ENCODE assay signal across 8 cellular contexts in genomic region chr1:219172821-219173220, GRCh38. TPM values are rescaled to one million over a fixed set of nuclear protein-coding genes. Genes with fewer than 3 reads are reported as not detected.
DNase-seq lines count a peak whose midpoint lies in the region; ATAC-seq and TF ChIP-seq lines count a peak whose summit lies in the region.
"Had no signal": no experiment of that assay in that cellular context is flagged by ENCODE, and none has a peak within 500 bp of the region (broad histone marks: within the 10 kb centered on the region; RNA-seq: fewer than 3 reads in every experiment).

No MANE protein-coding gene starts in this region.

- no peaks in the 10 kb centered on the region for H3K27me3 ChIP-seq in DND-41 (ENCODE audit: insufficient read depth, low read length, poor library complexity)
- H3K27me3 ChIP-seq in Loucy (ENCODE audit: insufficient read depth, low read length, poor library complexity, severe bottlenecking) = no peaks in the 10 kb centered on the region
- no peaks in the 10 kb centered on the region for H3K27me3 ChIP-seq in psoas muscle (ENCODE audit: insufficient read depth in 3 of 3, low read length in 2 of 3)

- H4K20me1 ChIP-seq in DND-41 (ENCODE audit: insufficient read depth, low read length) (no peaks in the 10 kb centered on the region), Loucy (ENCODE audit: insufficient read depth, low read length, poor library complexity, severe bottlenecking) (peaks cover 16% of the 10 kb centered on the region)

- H3K27ac ChIP-seq in DND-41 (ENCODE audit: low read length) (no peak overlapping the region; the same call in 1 of the 2 replicates), psoas muscle (peak overlapping the region; percentile 96)

- H3K4me1 ChIP-seq in DND-41 (ENCODE audit: insufficient read depth, low read length) (peaks cover 30% of the 10 kb centered on the region), Loucy (ENCODE audit: insufficient read depth, low read length, poor library complexity, severe bottlenecking) (peaks cover 26% of the 10 kb centered on the region), psoas muscle (peaks cover 31% of the 10 kb centered on the region)

- H3K9me3 ChIP-seq in DND-41 (ENCODE audit: insufficient read depth, low read length, severe bottlenecking) (no peaks in the 10 kb centered on the region), Loucy (ENCODE audit: insufficient read depth, low read depth, low read length) (no peaks in the 10 kb centered on the region), psoas muscle (no peaks in the 10 kb centered on the region)

- no peak overlapping the region for H3K27ac Mint-ChIP-seq in chondrocyte (ENCODE audit: unreplicated experiment)

- H3K36me3 ChIP-seq in DND-41 (ENCODE audit: insufficient read depth, low read length) = peaks cover under 1% of the 10 kb centered on the region; the same call in 1 of the 2 replicates
- no peaks in the 10 kb centered on the region for H3K36me3 ChIP-seq in Loucy (ENCODE audit: insufficient read depth, low read length)
- H3K36me3 ChIP-seq in psoas muscle (ENCODE audit: insufficient read depth in 1 of 2, low read depth in 1 of 2) = no peaks in the 10 kb centered on the region

- H3K4me3 ChIP-seq in DND-41 (ENCODE audit: low read depth in 1 of 2, low read length in 2 of 2) (peak overlapping the region in 1 of 2 experiments; percentile 76; a peak in 1 of 4 replicates), Loucy (ENCODE audit: low read length, poor library complexity, severe bottlenecking) (peak overlapping the region; percentile 84), psoas muscle (peak overlapping the region; percentile 83)

- TF ChIP-seq CTCF in DND-41 (IDR thresholded peaks at IDR 0.05; ENCODE audit: borderline replicate concordance, extremely low read depth, low read length, poor library complexity, severe bottlenecking) = no peak
- TF ChIP-seq CTCF in Loucy (conservative IDR thresholded peaks at IDR 0.05; ENCODE audit: low read length) = no peak
- TF ChIP-seq CTCF in chondrocyte (IDR thresholded peaks at IDR 0.05) = no peak
- TF ChIP-seq CTCF in psoas muscle (IDR thresholded peaks at IDR 0.05) = no peak

- 97 to 100% (median 98%) methylated on average over 2 of the region's 2 CpGs for WGBS in psoas muscle, 3 donors

- intact Hi-C loops in psoas muscle (cut with DNase I) = loop anchor here in 1 of 2 donors (5.0 to 10.0 kb wide), 3 partner anchors 51 to 828 kb away; partner anchors contain the start of gene TGFB2

- H3K79me2 ChIP-seq in DND-41 (ENCODE audit: insufficient read depth, low read length) (peaks cover 39% of the 10 kb centered on the region), Loucy (ENCODE audit: insufficient read depth, low read length) (peaks cover 29% of the 10 kb centered on the region)

- peak overlapping the region; percentile 91 for H3K4me2 ChIP-seq in DND-41 (ENCODE audit: insufficient read depth, low read length)
- peak overlapping the region; percentile 76 for H3K4me2 ChIP-seq in Loucy (ENCODE audit: low read depth, low read length, poor library complexity, severe bottlenecking)

- no peaks in the 10 kb centered on the region for H3F3A ChIP-seq in Loucy (ENCODE audit: low read depth)

- peak overlapping the region; percentile 85 for H2AFZ ChIP-seq in DND-41 (ENCODE audit: low read depth, low read length)
- H2AFZ ChIP-seq in Loucy (ENCODE audit: low read length) = peak overlapping the region; percentile 96

- DNase-seq in DND-41 (no peak), chondrocyte (ENCODE audit: low spot score) (no peak), psoas muscle (no peak)
- DNase-seq: stimulated activated naive B cell treated with anti-CD40 and anti-IgM and Interleukin-4, amounts not matched to agents 10 μg/mL and 1 μg/mL and 100 μg/mL, for 72 hours had no signal

- H3K9ac ChIP-seq in DND-41 (ENCODE audit: low read depth, low read length) = peak overlapping the region; percentile 85; the same call in 1 of the 2 replicates
- peak overlapping the region; percentile 88 for H3K9ac ChIP-seq in Loucy (ENCODE audit: low read depth, low read length, poor library complexity, severe bottlenecking)

- peaks cover 37% of the 10 kb centered on the region for H3K4me1 Mint-ChIP-seq in chondrocyte (ENCODE audit: low read depth)

- no peaks in the 10 kb centered on the region for H3K36me3 Mint-ChIP-seq in chondrocyte (ENCODE audit: low read depth)

- H3K9me3 Mint-ChIP-seq in chondrocyte (ENCODE audit: low read depth) = no peaks in the 10 kb centered on the region

- H3K4me3 Mint-ChIP-seq in chondrocyte (ENCODE audit: unreplicated experiment) = peak overlapping the region; percentile 93

- H3K9me2 ChIP-seq in Loucy (replicated peaks; ENCODE audit: low read depth, low read length) = no peaks in the 10 kb centered on the region

- no peak for ATAC-seq in DND-41 (ENCODE audit: insufficient read depth, low read depth)
- ATAC-seq in psoas muscle = no peak
- no peak for ATAC-seq in HG03175 (IDR thresholded peaks at IDR 0.05; ENCODE audit: unreplicated experiment)
- ATAC-seq in GM21723 (IDR thresholded peaks at IDR 0.05; ENCODE audit: unreplicated experiment) = no peak
- no peak for ATAC-seq in HG02642 (IDR thresholded peaks at IDR 0.05; ENCODE audit: poor library complexity, unreplicated experiment)

- H3K27me3 Mint-ChIP-seq in chondrocyte (ENCODE audit: low read depth) = no peaks in the 10 kb centered on the region

RNA-seq across cellular contexts. Expression of gene LYPLAL1, which starts 0.9 kb away (rescaled TPM):
- total RNA-seq in chondrocyte = 16.6 to 21.0 TPM (median 17.9 TPM) in 3 replicates
- 10 to 100 TPM; 29.3 to 44.6 (median 36.9) TPM for total RNA-seq in psoas muscle
- polyA plus RNA-seq in psoas muscle = 10 to 100 TPM in 2 of 3 donors, 1 to 10 TPM in 1; 4.6 to 13.1 (median 11.3) TPM
